6 cellular contexts compared by ENCODE assay signal in the genomic region with DNA sequence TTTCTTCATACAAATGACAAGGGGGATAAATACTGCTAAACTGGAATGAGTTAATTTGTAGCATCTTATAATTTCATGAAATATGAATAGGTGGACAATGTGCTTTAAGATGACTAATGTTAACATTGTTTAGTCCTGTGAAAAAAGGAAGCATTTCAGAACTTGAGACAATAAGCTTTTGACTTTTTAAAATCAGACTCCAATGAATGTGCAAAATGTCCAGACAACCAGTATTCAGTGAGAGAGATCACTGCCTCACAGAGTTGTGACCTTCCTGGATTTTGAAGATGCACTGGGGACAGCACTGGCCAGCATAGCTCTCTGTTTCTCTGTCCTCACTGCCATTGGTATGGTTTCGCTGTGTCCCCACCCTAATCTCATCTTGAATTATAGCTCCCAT.
A peak's percentile ranks its signal among the peaks of the same experiment; 100 is the strongest.
DNase-seq lines count a peak whose midpoint lies in the region; ATAC-seq, FAIRE-seq and TF ChIP-seq lines count a peak whose summit lies in the region.
"Not testable (repeated sequence)": the region's sequence is repeated elsewhere in the genome, so short reads cannot be mapped to it uniquely, and the experiment has no call there.

No MANE protein-coding gene starts in this region.

- POLR2A ChIA-PET in Panc1 (lab: Charles Lee): not testable (repeated sequence)

- dilution Hi-C loops in mammary epithelial cell (cut with HindIII; ENCODE audit: low sequenced_read_pairs); keratinocyte (cut with MboI; ENCODE audit: extremely low pct_ligation_motif_present, low sequenced_read_pairs): not testable (repeated sequence)

- not testable (repeated sequence) for H3K4me3 ChIP-seq in Panc1 (ENCODE audit: low read depth in 2 of 2, low read length in 2 of 2); mammary epithelial cell (replicated peaks in 1 of 3; ENCODE audit: insufficient read depth in 1 of 3, low read depth in 2 of 3, low read length in 3 of 3); fibroblast of pulmonary artery (replicated peaks; ENCODE audit: low read depth, low read length); keratinocyte (ENCODE audit: control insufficient read depth in 2 of 3, extremely low read depth in 1 of 3, insufficient read depth in 2 of 3, low read depth in 1 of 3, low read length in 3 of 3); mucosa of descending colon

- intact Hi-C loops in Panc1 (cut with micrococcal nuclease; ENCODE audit: unreplicated experiment); mammary epithelial cell (cut with micrococcal nuclease); mucosa of descending colon (cut with DNase I, micrococcal nuclease): not testable (repeated sequence)

- H3K9me3 Mint-ChIP-seq in stimulated activated naive CD8-positive, alpha-beta T cell treated with anti-CD3 and anti-CD28 coated beads, Interleukin-15, amount 100 ng/mL, for 72 hours: not testable (repeated sequence)

- H3K4me1 ChIP-seq in Panc1 (ENCODE audit: control insufficient read depth, insufficient read depth, low read length); mammary epithelial cell (ENCODE audit: insufficient read depth, low read length); keratinocyte (ENCODE audit: control insufficient read depth, extremely low read depth, insufficient read depth, low read length); mucosa of descending colon (ENCODE audit: low read depth): not testable (repeated sequence)

- BruUV-seq in Panc1 (replicated peaks; lab: Mats Ljungman, UMichigan); mammary epithelial cell (replicated peaks; lab: Mats Ljungman, UMichigan): not testable (repeated sequence)

- not testable (repeated sequence) for H3K36me3 ChIP-seq in Panc1 (ENCODE audit: control insufficient read depth, insufficient read depth, low read length); mammary epithelial cell (ENCODE audit: insufficient read depth, low read length); keratinocyte (ENCODE audit: control insufficient read depth in 2 of 2, extremely low read depth in 1 of 2, insufficient read depth in 2 of 2, low read length in 2 of 2); mucosa of descending colon (ENCODE audit: low read depth)

- not testable (repeated sequence) for H3K9me3 ChIP-seq in Panc1 (ENCODE audit: control insufficient read depth, insufficient read depth, low read depth, low read length); mammary epithelial cell (replicated peaks; ENCODE audit: insufficient read depth, low read length); keratinocyte (ENCODE audit: control insufficient read depth, low read depth, low read length); mucosa of descending colon

- H3K4me2 ChIP-seq in mammary epithelial cell (ENCODE audit: insufficient read depth, low read depth, low read length); keratinocyte (ENCODE audit: control insufficient read depth, extremely low read depth, insufficient read depth, low read depth, low read length): not testable (repeated sequence)

- in situ Hi-C loops in Panc1 (cut with HindIII; ENCODE audit: low pct_unique_long_range_greater_than_20kb, low sequenced_read_pairs); mammary epithelial cell (cut with MboI; ENCODE audit: low sequenced_read_pairs in 2 of 2): not testable (repeated sequence)

- not testable (repeated sequence) for H3K79me2 ChIP-seq in mammary epithelial cell (ENCODE audit: insufficient read depth, low read length); keratinocyte (ENCODE audit: control insufficient read depth, insufficient read depth, low read length)

- DNase-seq in Panc1 (ENCODE audit: low read depth, low spot score); mammary epithelial cell; keratinocyte (ENCODE audit: low read depth, low spot score); mucosa of descending colon; stimulated activated naive CD8-positive, alpha-beta T cell treated with anti-CD3 and anti-CD28 coated beads, Interleukin-15, amount 100 ng/mL, for 72 hours: not testable (repeated sequence)
- DNase-seq in fibroblast of pulmonary artery (ENCODE audit: low read depth): peak; percentile 21

- H3K9me1 ChIP-seq in keratinocyte (ENCODE audit: control insufficient read depth, extremely low read depth, insufficient read depth, low read length): not testable (repeated sequence)

- 100% methylated on average over 1 of the region's 1 CpG for WGBS in mammary epithelial cell (ENCODE audit: low coverage, missing lambda C conversion rate)

- not testable (repeated sequence) for H3K9ac ChIP-seq in mammary epithelial cell (ENCODE audit: insufficient read depth, low read length); keratinocyte (ENCODE audit: control insufficient read depth, extremely low read depth, insufficient read depth, low read length)

- H3K27ac Mint-ChIP-seq in stimulated activated naive CD8-positive, alpha-beta T cell treated with anti-CD3 and anti-CD28 coated beads, Interleukin-15, amount 100 ng/mL, for 72 hours: not testable (repeated sequence)

- H4K20me1 ChIP-seq in mammary epithelial cell (ENCODE audit: insufficient read depth, low read length); keratinocyte (ENCODE audit: control insufficient read depth, extremely low read depth, insufficient read depth, low read length): not testable (repeated sequence)

- peak overlapping the region; percentile 33 for H2AFZ ChIP-seq in mammary epithelial cell (ENCODE audit: low read depth, low read length)
- H2AFZ ChIP-seq in keratinocyte (ENCODE audit: control insufficient read depth, low read length): peak overlapping the region; percentile 30

- TF ChIP-seq CTCF in Panc1 (IDR thresholded peaks at IDR 0.05); mammary epithelial cell (conservative IDR thresholded peaks at IDR 0.05 in 1 of 2, IDR thresholded peaks at IDR 0.05 in 1 of 2; ENCODE audit: extremely low read depth in 1 of 2, insufficient read depth in 1 of 2, low read depth in 1 of 2, low read length in 2 of 2); fibroblast of pulmonary artery (IDR thresholded peaks at IDR 0.05; ENCODE audit: low read length, missing control alignments); keratinocyte (optimal IDR thresholded peaks at IDR 0.05 in 1 of 3, IDR thresholded peaks at IDR 0.05 in 1 of 3, conservative IDR thresholded peaks at IDR 0.05 in 1 of 3; ENCODE audit: extremely low read depth in 1 of 3, insufficient read depth in 2 of 3, low read length in 3 of 3); mucosa of descending colon (IDR thresholded peaks at IDR 0.05): not testable (repeated sequence)

- not testable (repeated sequence) for H3K27me3 ChIP-seq in Panc1 (ENCODE audit: control insufficient read depth, insufficient read depth, low read length); mammary epithelial cell (ENCODE audit: insufficient read depth, low read length); keratinocyte (ENCODE audit: control insufficient read depth, extremely low read depth, insufficient read depth, low read length)

- CTCF ChIA-PET in Panc1 (lab: Charles Lee); mammary epithelial cell (lab: Charles Lee; ENCODE audit: low non-redundant PET): not testable (repeated sequence)

- FAIRE-seq in keratinocyte (lab: Jason Lieb, UNC): not testable (repeated sequence)

- not testable (repeated sequence) for H3K27me3 Mint-ChIP-seq in stimulated activated naive CD8-positive, alpha-beta T cell treated with anti-CD3 and anti-CD28 coated beads, Interleukin-15, amount 100 ng/mL, for 72 hours

- not testable (repeated sequence) for H3K4me1 Mint-ChIP-seq in stimulated activated naive CD8-positive, alpha-beta T cell treated with anti-CD3 and anti-CD28 coated beads, Interleukin-15, amount 100 ng/mL, for 72 hours

- H3K4me3 Mint-ChIP-seq in stimulated activated naive CD8-positive, alpha-beta T cell treated with anti-CD3 and anti-CD28 coated beads, Interleukin-15, amount 100 ng/mL, for 72 hours: not testable (repeated sequence)

- ATAC-seq in Panc1 (peak; percentile 42; the same call in 1 of the 2 replicates), mucosa of descending colon (peak; percentile 14)
- peak; percentile 50 for ATAC-seq in stimulated activated naive CD8-positive, alpha-beta T cell treated with anti-CD3 and anti-CD28 coated beads, Interleukin-15, amount 100 ng/mL, for 72 hours

- not testable (repeated sequence) for H3K27ac ChIP-seq in Panc1 (ENCODE audit: low read length); mammary epithelial cell (ENCODE audit: insufficient read depth, low read depth, low read length); keratinocyte (ENCODE audit: control insufficient read depth, insufficient read depth, low read length)
